In genomic region chr21:43412020-43412788, GRCh38 we compare ENCODE assay signal across 7 cellular contexts. TPM values are rescaled to one million over a fixed set of nuclear protein-coding genes. Genes with fewer than 3 reads are reported as not detected.
DNase-seq lines count a peak whose midpoint lies in the region; ATAC-seq and TF ChIP-seq lines count a peak whose summit lies in the region.
"Not testable (repeated sequence)": the region's sequence is repeated elsewhere in the genome, so short reads cannot be mapped to it uniquely, and the experiment has no call there.

No MANE protein-coding gene starts in this region.

- intact Hi-C loops in PC-3 (cut with micrococcal nuclease); left ventricle myocardium superior (cut with micrococcal nuclease): not testable (repeated sequence)

- not testable (repeated sequence) for H3K27me3 Mint-ChIP-seq in effector memory CD8-positive, alpha-beta T cell

- not testable (repeated sequence) for H3K79me2 ChIP-seq in DND-41 (ENCODE audit: insufficient read depth, low read length); PC-3 (ENCODE audit: low read length)

- POLR2A ChIA-PET in PC-3 (lab: Charles Lee; ENCODE audit: unreplicated experiment) = not testable (repeated sequence)

- CTCF ChIA-PET in PC-3 (lab: Charles Lee) = not testable (repeated sequence)

- not testable (repeated sequence) for H3K18ac ChIP-seq in mesenchymal stem cell (ENCODE audit: low read depth in 1 of 2, low read length in 2 of 2)

- H3K36me3 Mint-ChIP-seq in effector memory CD8-positive, alpha-beta T cell (ENCODE audit: insufficient read depth); stimulated activated effector memory CD8-positive, alpha-beta T cell treated with anti-CD3 and anti-CD28 coated beads, Interleukin-12 subunit alpha, Interleukin-12 subunit beta, amount 100 ng/mL, for 72 hours: not testable (repeated sequence)

- not testable (repeated sequence) for H3K4me3 ChIP-seq in DND-41 (ENCODE audit: low read depth in 1 of 2, low read length in 2 of 2); PC-3 (ENCODE audit: low read length); mesenchymal stem cell (ENCODE audit: insufficient read depth in 1 of 2, low read depth in 1 of 2, low read length in 2 of 2)

- H3K4ac ChIP-seq in mesenchymal stem cell (ENCODE audit: low read depth in 1 of 2, low read length in 2 of 2) = not testable (repeated sequence)

- not testable (repeated sequence) for H3K23ac ChIP-seq in mesenchymal stem cell (ENCODE audit: low read length in 2 of 2)

- H3K4me1 ChIP-seq in DND-41 (ENCODE audit: insufficient read depth, low read length); PC-3 (ENCODE audit: insufficient read depth, low read length); mesenchymal stem cell (ENCODE audit: control insufficient read depth, insufficient read depth, low read depth, low read length): not testable (repeated sequence)

- H3K4me2 ChIP-seq in DND-41 (ENCODE audit: insufficient read depth, low read length); PC-3 (ENCODE audit: low read length); mesenchymal stem cell (ENCODE audit: low read length, poor library complexity, severe bottlenecking): not testable (repeated sequence)

- H3K79me1 ChIP-seq in mesenchymal stem cell (replicated peaks; ENCODE audit: low read length, poor library complexity, severe bottlenecking) = not testable (repeated sequence)

- H3K14ac ChIP-seq in mesenchymal stem cell (ENCODE audit: low read length in 2 of 2) = not testable (repeated sequence)

- H3K9me3 ChIP-seq in DND-41 (ENCODE audit: insufficient read depth, low read length, severe bottlenecking); PC-3 (ENCODE audit: low read length); mesenchymal stem cell (ENCODE audit: control insufficient read depth, low read length): not testable (repeated sequence)

- H2BK5ac ChIP-seq in mesenchymal stem cell (ENCODE audit: low read depth, low read length, poor library complexity, severe bottlenecking) = not testable (repeated sequence)

- H4K20me1 ChIP-seq in DND-41 (ENCODE audit: insufficient read depth, low read length); PC-3 (ENCODE audit: low read length): not testable (repeated sequence)

- DNase-seq in DND-41 (peak; percentile 7), left ventricle myocardium superior (peak; percentile 8), mesenchymal stem cell (peak; percentile 42)
- DNase-seq in PC-3; effector memory CD8-positive, alpha-beta T cell; stimulated activated effector memory CD8-positive, alpha-beta T cell treated with anti-CD3 and anti-CD28 coated beads, Interleukin-12 subunit alpha, Interleukin-12 subunit beta, amount 100 ng/mL, for 72 hours (ENCODE audit: low spot score in 2 of 2): not testable (repeated sequence)

- H3K36me3 ChIP-seq in DND-41 (ENCODE audit: insufficient read depth, low read length); PC-3 (ENCODE audit: low read depth, low read length); mesenchymal stem cell (ENCODE audit: control insufficient read depth in 1 of 2, insufficient read depth in 2 of 2, low read depth in 1 of 2, low read length in 2 of 2): not testable (repeated sequence)

- ATAC-seq in DND-41 (ENCODE audit: insufficient read depth, low read depth) = peak; percentile 75
- ATAC-seq in PC-3 = peak; percentile 86
- peak; percentile 52; the same call in 2 of the 3 replicates for ATAC-seq in SK-N-SH treated with all-trans-retinoic acid at 6 μM for 48 hours
- peak; percentile 37 for ATAC-seq in effector memory CD8-positive, alpha-beta T cell (replicated peaks)
- not testable (repeated sequence) for ATAC-seq in left ventricle myocardium superior
- ATAC-seq in stimulated activated effector memory CD8-positive, alpha-beta T cell treated with anti-CD3 and anti-CD28 coated beads, Interleukin-12 subunit alpha, Interleukin-12 subunit beta, amount 100 ng/mL, for 72 hours = peak; percentile 26

- not testable (repeated sequence) for H3K27ac ChIP-seq in DND-41 (ENCODE audit: low read length); PC-3 (ENCODE audit: low read length); mesenchymal stem cell (ENCODE audit: low read length, poor library complexity, severe bottlenecking)

- H3K4me1 Mint-ChIP-seq in effector memory CD8-positive, alpha-beta T cell (ENCODE audit: low read depth in 2 of 2); stimulated activated effector memory CD8-positive, alpha-beta T cell treated with anti-CD3 and anti-CD28 coated beads, Interleukin-12 subunit alpha, Interleukin-12 subunit beta, amount 100 ng/mL, for 72 hours: not testable (repeated sequence)

- not testable (repeated sequence) for H3K9me2 ChIP-seq in PC-3 (replicated peaks; ENCODE audit: low read length)

- H4K8ac ChIP-seq in mesenchymal stem cell (ENCODE audit: low read length) = not testable (repeated sequence)

- not testable (repeated sequence) for TF ChIP-seq CTCF in DND-41 (IDR thresholded peaks at IDR 0.05; ENCODE audit: borderline replicate concordance, extremely low read depth, low read length, poor library complexity, severe bottlenecking); PC-3 (conservative IDR thresholded peaks at IDR 0.05; ENCODE audit: low read depth, low read length)

- BruUV-seq in PC-3 (replicated peaks; lab: Mats Ljungman, UMichigan) = not testable (repeated sequence)

- H4K91ac ChIP-seq in mesenchymal stem cell (ENCODE audit: low read length) = not testable (repeated sequence)

- not testable (repeated sequence) for H3K9ac ChIP-seq in DND-41 (ENCODE audit: low read depth, low read length); PC-3 (ENCODE audit: low read length); mesenchymal stem cell (ENCODE audit: low read length)

- H2BK15ac ChIP-seq in mesenchymal stem cell (ENCODE audit: low read depth, poor library complexity, severe bottlenecking) = not testable (repeated sequence)

- not testable (repeated sequence) for H3K4me3 Mint-ChIP-seq in effector memory CD8-positive, alpha-beta T cell; stimulated activated effector memory CD8-positive, alpha-beta T cell treated with anti-CD3 and anti-CD28 coated beads, Interleukin-12 subunit alpha, Interleukin-12 subunit beta, amount 100 ng/mL, for 72 hours

- not testable (repeated sequence) for H3K27me3 ChIP-seq in DND-41 (ENCODE audit: insufficient read depth, low read length, poor library complexity); PC-3 (ENCODE audit: low read length); mesenchymal stem cell (ENCODE audit: control insufficient read depth in 1 of 2, insufficient read depth in 1 of 2, low read length in 2 of 2)

- not testable (repeated sequence) for H2AK5ac ChIP-seq in mesenchymal stem cell (ENCODE audit: low read length, severe bottlenecking)

- H3K27ac Mint-ChIP-seq in effector memory CD8-positive, alpha-beta T cell; stimulated activated effector memory CD8-positive, alpha-beta T cell treated with anti-CD3 and anti-CD28 coated beads, Interleukin-12 subunit alpha, Interleukin-12 subunit beta, amount 100 ng/mL, for 72 hours: not testable (repeated sequence)

- not testable (repeated sequence) for H2BK120ac ChIP-seq in mesenchymal stem cell (ENCODE audit: low read depth, low read length)

- WGBS in mesenchymal stem cell = 100% methylated on average over 1 of the region's 28 CpGs

- H2AFZ ChIP-seq in DND-41 (ENCODE audit: low read depth, low read length); PC-3 (ENCODE audit: low read length); mesenchymal stem cell (ENCODE audit: low read depth, low read length): not testable (repeated sequence)

- H3K9me3 Mint-ChIP-seq in effector memory CD8-positive, alpha-beta T cell; stimulated activated effector memory CD8-positive, alpha-beta T cell treated with anti-CD3 and anti-CD28 coated beads, Interleukin-12 subunit alpha, Interleukin-12 subunit beta, amount 100 ng/mL, for 72 hours: not testable (repeated sequence)

- not testable (repeated sequence) for H3F3A ChIP-seq in PC-3 (ENCODE audit: low read length, unreplicated experiment)

- H2BK12ac ChIP-seq in mesenchymal stem cell (ENCODE audit: low read length in 2 of 2) = not testable (repeated sequence)

RNA-seq across cellular contexts. Expression of gene SIK1, which starts 14.7 kb away (rescaled TPM):
- total RNA-seq in PC-3 (2014; rRNA removed) (107 and 148 TPM in 2 replicates), left ventricle myocardium superior (8.0 TPM)
- 6.9 TPM for polyA plus RNA-seq in mesenchymal stem cell (2013, experiment 1 of 2)
- polyA plus RNA-seq in mesenchymal stem cell (2013, experiment 2 of 2) = 4.6 TPM

Comparison
In these comparisons a context has a peak if more than half of its experiments do, and no peak if none do; other contexts are left out.
1. RNA of gene SIK1, which starts 14.7 kb away (total RNA-seq): 107 to 148 TPM in PC-3; 8.0 TPM in left ventricle myocardium superior (single experiment); every median in the first group is over 10 times any median in the second.